In genomic region chr3:1294566-1294965, GRCh38 we compare ENCODE assay signal across 21 cellular contexts.
A peak's percentile ranks its signal among the peaks of the same experiment; 100 is the strongest.
DNase-seq lines count a peak whose midpoint lies in the region; ATAC-seq, FAIRE-seq and TF ChIP-seq lines count a peak whose summit lies in the region.
"Had no signal": no experiment of that assay in that cellular context is flagged by ENCODE, and none has a peak within 500 bp of the region (broad histone marks: within the 10 kb centered on the region; RNA-seq: fewer than 3 reads in every experiment).

No MANE protein-coding gene starts in this region.

- H3K4me1 ChIP-seq in mesenchymal stem cell (ENCODE audit: control insufficient read depth, insufficient read depth, low read depth, low read length) = no peaks in the 10 kb centered on the region
- H3K4me1 ChIP-seq: BLaER1 treated with 17β-estradiol and CSF1 and Interleukin-3, amounts not matched to agents 10 nM and 100 nM had no signal

- no peak overlapping the region for H3K23ac ChIP-seq in mesenchymal stem cell (ENCODE audit: low read length in 2 of 2)

- no peak overlapping the region for H4K91ac ChIP-seq in mesenchymal stem cell (ENCODE audit: low read length)

- no peak overlapping the region for H3K4me2 ChIP-seq in mesenchymal stem cell (ENCODE audit: low read length, poor library complexity, severe bottlenecking)
- H3K4me2 ChIP-seq: BLaER1 treated with 17β-estradiol and CSF1 and Interleukin-3, amounts not matched to agents 10 nM and 100 nM had no signal

- no peak overlapping the region for H3K4ac ChIP-seq in mesenchymal stem cell (ENCODE audit: low read depth in 1 of 2, low read length in 2 of 2)

- no peaks in the 10 kb centered on the region for H3K4me1 Mint-ChIP-seq in activated naive CD8-positive, alpha-beta T cell treated with anti-CD3 and anti-CD28 coated beads, Interleukin-2, amount 50 U/mL, for 24 hours
- H3K4me1 Mint-ChIP-seq: B cell had no signal

- ATAC-seq in HG03432 (IDR thresholded peaks at IDR 0.05; ENCODE audit: unreplicated experiment) = no peak
- no peak for ATAC-seq in activated naive CD8-positive, alpha-beta T cell treated with anti-CD3 and anti-CD28 coated beads, Interleukin-2, amount 50 U/mL, for 24 hours
- ATAC-seq: CD8-positive, alpha-beta T cell; GM12878; HCT116; HepG2 had no signal

- no peak overlapping the region for H2AFZ ChIP-seq in mesenchymal stem cell (ENCODE audit: low read depth, low read length)

- H3K9me3 ChIP-seq in mesenchymal stem cell (ENCODE audit: control insufficient read depth, low read length) = no peaks in the 10 kb centered on the region
- H3K9me3 ChIP-seq: BLaER1 treated with 17β-estradiol and CSF1 and Interleukin-3, amounts not matched to agents 10 nM and 100 nM had no signal

- no peak overlapping the region for H3K18ac ChIP-seq in mesenchymal stem cell (ENCODE audit: low read depth in 1 of 2, low read length in 2 of 2)

- no peak for FAIRE-seq in urothelium cell line (lab: Jason Lieb, UNC)
- FAIRE-seq: GM12878, HepG2 had no signal

- H3K9me3 Mint-ChIP-seq in activated naive CD8-positive, alpha-beta T cell treated with anti-CD3 and anti-CD28 coated beads, Interleukin-2, amount 50 U/mL, for 24 hours = peaks cover 5% of the 10 kb centered on the region

- no peaks in the 10 kb centered on the region for H3K79me1 ChIP-seq in mesenchymal stem cell (replicated peaks; ENCODE audit: low read length, poor library complexity, severe bottlenecking)

- 70% methylated on average over 5 of the region's 5 CpGs for WGBS in mesenchymal stem cell

- no peak overlapping the region for H2BK12ac ChIP-seq in mesenchymal stem cell (ENCODE audit: low read length in 2 of 2)

- no peak overlapping the region for H3K27ac ChIP-seq in mesenchymal stem cell (ENCODE audit: low read length, poor library complexity, severe bottlenecking)
- H3K27ac ChIP-seq: BLaER1 treated with 17β-estradiol and CSF1 and Interleukin-3, amounts not matched to agents 10 nM and 100 nM had no signal

- peak; percentile 10 for DNase-seq in amniotic epithelial cell (ENCODE audit: low read depth)
- DNase-seq in fibroblast of pulmonary artery (ENCODE audit: low read depth) = peak; percentile 5
- peak; percentile 15 for DNase-seq in mesenchymal stem cell
- DNase-seq in urothelium cell line (ENCODE audit: low spot score) = peak; percentile 17
- no peak for DNase-seq in iPS-NIHi11 (ENCODE audit: low spot score)
- DNase-seq in activated naive CD8-positive, alpha-beta T cell treated with anti-CD3 and anti-CD28 coated beads, Interleukin-2, amount 50 U/mL, for 24 hours = no peak
- DNase-seq: CD8-positive, alpha-beta T cell; COR-L47; DMS 273 treated with DMSO at 0.1 percent for 48 hours; DMS53; DND-41; EL; GOT3; H7; HFFc6 had no signal

- no peaks in the 10 kb centered on the region for H3K27me3 ChIP-seq in mesenchymal stem cell (ENCODE audit: control insufficient read depth in 1 of 2, insufficient read depth in 1 of 2, low read length in 2 of 2)
- H3K27me3 ChIP-seq: BLaER1 treated with 17β-estradiol and CSF1 and Interleukin-3, amounts not matched to agents 10 nM and 100 nM had no signal

- TF ChIP-seq CTCF in fibroblast of pulmonary artery (IDR thresholded peaks at IDR 0.05; ENCODE audit: low read length, missing control alignments) = no peak

- H3K14ac ChIP-seq in mesenchymal stem cell (ENCODE audit: low read length in 2 of 2) = no peak overlapping the region

- H4K8ac ChIP-seq in mesenchymal stem cell (ENCODE audit: low read length) = no peak overlapping the region

- H3K9ac ChIP-seq in mesenchymal stem cell (ENCODE audit: low read length) = no peak overlapping the region
- H3K9ac ChIP-seq: BLaER1 treated with 17β-estradiol and CSF1 and Interleukin-3, amounts not matched to agents 10 nM and 100 nM had no signal

- no peak overlapping the region for H2BK15ac ChIP-seq in mesenchymal stem cell (ENCODE audit: low read depth, poor library complexity, severe bottlenecking)

- H3K4me3 ChIP-seq in fibroblast of pulmonary artery (replicated peaks; ENCODE audit: low read depth, low read length) = no peak overlapping the region
- no peak overlapping the region for H3K4me3 ChIP-seq in mesenchymal stem cell (ENCODE audit: insufficient read depth in 1 of 2, low read depth in 1 of 2, low read length in 2 of 2)
- H3K4me3 ChIP-seq: BLaER1 treated with 17β-estradiol and CSF1 and Interleukin-3, amounts not matched to agents 10 nM and 100 nM; GM12878 had no signal

- H2AK5ac ChIP-seq in mesenchymal stem cell (ENCODE audit: low read length, severe bottlenecking) = no peak overlapping the region

- no peak overlapping the region for H3K27ac Mint-ChIP-seq in activated naive CD8-positive, alpha-beta T cell treated with anti-CD3 and anti-CD28 coated beads, Interleukin-2, amount 50 U/mL, for 24 hours
- H3K27ac Mint-ChIP-seq: B cell; CD8-positive, alpha-beta T cell; HFFc6 had no signal

- no peak overlapping the region for H2BK5ac ChIP-seq in mesenchymal stem cell (ENCODE audit: low read depth, low read length, poor library complexity, severe bottlenecking)

- H2BK120ac ChIP-seq in mesenchymal stem cell (ENCODE audit: low read depth, low read length) = no peak overlapping the region

- H3K36me3 Mint-ChIP-seq in activated naive CD8-positive, alpha-beta T cell treated with anti-CD3 and anti-CD28 coated beads, Interleukin-2, amount 50 U/mL, for 24 hours (ENCODE audit: low read depth) = no peaks in the 10 kb centered on the region
- H3K36me3 Mint-ChIP-seq: CD8-positive, alpha-beta T cell had no signal

- H3K4me3 Mint-ChIP-seq in activated naive CD8-positive, alpha-beta T cell treated with anti-CD3 and anti-CD28 coated beads, Interleukin-2, amount 50 U/mL, for 24 hours = no peak overlapping the region
- H3K4me3 Mint-ChIP-seq: B cell; CD8-positive, alpha-beta T cell; HFFc6 had no signal

- no peaks in the 10 kb centered on the region for H3K36me3 ChIP-seq in mesenchymal stem cell (ENCODE audit: control insufficient read depth in 1 of 2, insufficient read depth in 2 of 2, low read depth in 1 of 2, low read length in 2 of 2)
- H3K36me3 ChIP-seq: BLaER1 treated with 17β-estradiol and CSF1 and Interleukin-3, amounts not matched to agents 10 nM and 100 nM had no signal

- no peaks in the 10 kb centered on the region for H3K27me3 Mint-ChIP-seq in activated naive CD8-positive, alpha-beta T cell treated with anti-CD3 and anti-CD28 coated beads, Interleukin-2, amount 50 U/mL, for 24 hours

Comparison
In these comparisons a context has a peak if more than half of its experiments do, and no peak if none do; other contexts are left out.
1. DNase-seq: peak in amniotic epithelial cell (single experiment), fibroblast of pulmonary artery (single experiment), mesenchymal stem cell (single experiment) and urothelium cell line (single experiment); none in iPS-NIHi11 (single experiment) and activated naive CD8-positive, alpha-beta T cell treated with anti-CD3 and anti-CD28 coated beads, Interleukin-2, amount 50 U/mL, for 24 hours (single experiment).